8 cellular contexts compared by ENCODE assay signal in the genomic region with DNA sequence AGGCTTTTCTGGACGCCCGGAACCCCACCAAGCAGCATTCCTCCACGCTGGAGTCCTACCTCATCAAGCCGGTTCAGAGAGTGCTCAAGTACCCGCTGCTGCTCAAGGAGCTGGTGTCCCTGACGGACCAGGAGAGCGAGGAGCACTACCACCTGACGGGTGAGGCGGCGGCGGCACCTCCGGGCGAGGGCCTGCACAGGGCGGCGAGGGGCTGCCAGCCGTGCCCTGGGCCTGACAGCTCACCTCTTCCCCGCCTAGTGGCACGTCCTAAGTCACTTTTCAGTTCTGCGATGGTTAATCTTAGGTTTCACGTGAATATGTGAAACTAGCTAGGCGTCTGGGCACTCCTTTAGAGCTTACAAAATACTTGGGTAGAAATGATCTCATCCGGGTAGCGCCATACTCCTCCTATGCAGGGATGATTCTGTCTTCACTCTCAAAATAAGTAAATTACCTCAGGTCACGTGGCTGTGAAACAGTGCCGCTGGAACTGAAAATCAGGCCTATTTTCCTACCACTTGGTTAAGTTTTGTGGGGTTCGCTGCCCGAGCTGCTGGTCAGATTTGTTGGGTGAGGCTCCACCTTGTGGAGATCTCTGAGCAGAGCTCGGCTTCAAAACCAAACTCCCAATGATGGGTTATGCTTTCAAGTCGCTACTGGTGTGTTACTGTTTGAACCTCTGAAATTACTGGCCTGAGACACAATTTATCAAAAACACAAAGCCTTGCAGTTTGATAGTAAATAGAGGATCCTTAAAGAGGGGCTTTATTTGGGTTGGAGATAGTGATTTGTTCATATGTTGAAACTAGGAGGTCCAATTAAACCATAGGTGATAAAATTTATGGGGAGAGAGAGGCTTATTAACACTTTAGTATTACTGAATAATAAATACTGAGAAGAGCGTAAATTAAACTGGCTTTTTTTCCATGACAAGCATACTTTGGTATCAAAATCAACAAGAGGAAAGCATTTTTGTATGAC. TPM values are rescaled to one million over a fixed set of nuclear protein-coding genes. Genes with fewer than 3 reads are reported as not detected.
A peak's percentile ranks its signal among the peaks of the same experiment; 100 is the strongest.
DNase-seq lines count a peak whose midpoint lies in the region; ATAC-seq and TF ChIP-seq lines count a peak whose summit lies in the region.

No MANE protein-coding gene starts in this region.

- POLR2A ChIA-PET in MCF 10A (lab: Yijun Ruan, JAX), result interaction anchor here (1.3 kb wide), 3 partner anchors 46 to 71 kb away, joined by 3 to 15 read pairs (median 6); no protein-coding TSS in a partner anchor

- CTCF ChIA-PET in Calu3 (lab: Charles Lee) (interaction anchor here (1.2 kb wide), 1 partner anchor 71 kb away, joined by 12 read pairs; no protein-coding TSS in a partner anchor), MCF 10A (lab: Yijun Ruan, JAX) (interaction anchor here (0.5 to 3.9 kb wide), 27 partner anchors 8 to 573 kb away, joined by 3 to 54 read pairs (median 5); no protein-coding TSS in a partner anchor)

- H3K27me3 ChIP-seq in kidney epithelial cell (ENCODE audit: control insufficient read depth, insufficient read depth, low read length), result no peaks in the 10 kb centered on the region

- intact Hi-C loops in Calu3 (cut with micrococcal nuclease; ENCODE audit: unreplicated experiment) (loop anchor here (1.0 to 2.0 kb wide), 2 partner anchors 71 to 320 kb away; no protein-coding TSS in a partner anchor), MCF 10A (cut with micrococcal nuclease) (loop anchor here (1.0 to 5.0 kb wide), 3 partner anchors 71 to 571 kb away; no protein-coding TSS in a partner anchor)

- peak; percentile 34 for TF ChIP-seq CTCF in Calu3 (IDR thresholded peaks at IDR 0.05; ENCODE audit: unreplicated experiment)
- TF ChIP-seq CTCF in NB4 (IDR thresholded peaks at IDR 0.05; ENCODE audit: low read depth, low read length), result peak; percentile 52
- peak; percentile 62 for TF ChIP-seq CTCF in MCF 10A (IDR thresholded peaks at IDR 0.05; ENCODE audit: unreplicated experiment)
- peak; percentile 75 for TF ChIP-seq CTCF in kidney epithelial cell (IDR thresholded peaks at IDR 0.05; ENCODE audit: insufficient read depth, low read length, poor library complexity, severe bottlenecking)

- H3K36me3 ChIP-seq in kidney epithelial cell (ENCODE audit: control insufficient read depth, insufficient read depth, low read length), result no peaks in the 10 kb centered on the region

- no TSS peak for BruUV-seq in Calu3 (replicated peaks; lab: Mats Ljungman, UMichigan)
- BruUV-seq in MCF 10A (replicated peaks; lab: Mats Ljungman, UMichigan), result no TSS peak

- no peaks in the 10 kb centered on the region for H3K4me1 Mint-ChIP-seq in Calu3 (ENCODE audit: low read depth, unreplicated experiment)
- H3K4me1 Mint-ChIP-seq in MCF 10A (ENCODE audit: insufficient read depth, unreplicated experiment), result no peaks in the 10 kb centered on the region

- H3K4me3 Mint-ChIP-seq in Calu3 (ENCODE audit: low read depth, unreplicated experiment) (no peak overlapping the region), MCF 10A (ENCODE audit: unreplicated experiment) (no peak overlapping the region)

- peak; percentile 71 for ATAC-seq in GM19372 (IDR thresholded peaks at IDR 0.05; ENCODE audit: low read depth, unreplicated experiment)
- ATAC-seq in HG02852 (IDR thresholded peaks at IDR 0.05; ENCODE audit: unreplicated experiment), result no peak

- no peaks in the 10 kb centered on the region for H3K9me3 Mint-ChIP-seq in Calu3 (ENCODE audit: low read depth, unreplicated experiment)
- no peaks in the 10 kb centered on the region for H3K9me3 Mint-ChIP-seq in MCF 10A (ENCODE audit: unreplicated experiment)

- DNase-seq in Calu3 (peak; percentile 16), NB4 (ENCODE audit: low read depth) (peak; percentile 43), MCF 10A (ENCODE audit: unreplicated experiment) (peak; percentile 54), kidney epithelial cell (ENCODE audit: low read depth) (no peak), UCSD-AML1 (lab: John Stamatoyannopoulos, UW; ENCODE audit: unreplicated experiment) (no peak)
- peak; percentile 26 for DNase-seq in stimulated activated CD4-positive, alpha-beta T cell treated with anti-CD3 and anti-CD28 coated beads, Interleukin-4, amount 100 ng/mL, for 1 hour

- peaks cover 22% of the 10 kb centered on the region for H3K36me3 Mint-ChIP-seq in Calu3 (ENCODE audit: insufficient read depth, unreplicated experiment)
- peaks cover 14% of the 10 kb centered on the region for H3K36me3 Mint-ChIP-seq in MCF 10A (ENCODE audit: insufficient read depth, unreplicated experiment)

- no peaks in the 10 kb centered on the region for H3K27me3 Mint-ChIP-seq in Calu3 (ENCODE audit: unreplicated experiment)
- no peaks in the 10 kb centered on the region for H3K27me3 Mint-ChIP-seq in MCF 10A (ENCODE audit: insufficient read depth, unreplicated experiment)

- TF ChIP-seq POLR2A in NB4 (IDR thresholded peaks at IDR 0.05; ENCODE audit: extremely low read depth, insufficient read length), result no peak

- H3K4me3 ChIP-seq in NB4 (ENCODE audit: low read depth, low read length) (no peak overlapping the region), kidney epithelial cell (ENCODE audit: low read depth, low read length) (no peak overlapping the region)

- no peak overlapping the region for H3K27ac Mint-ChIP-seq in Calu3 (ENCODE audit: unreplicated experiment)
- peak overlapping the region; percentile 71 for H3K27ac Mint-ChIP-seq in MCF 10A (ENCODE audit: low read depth, unreplicated experiment)

RNA-seq across cellular contexts. Expression of gene CLDN20, which starts 15.5 kb away (rescaled TPM):
- total RNA-seq in Calu3 (2022) (not detected in 2 replicates), MCF 10A (2022) (not detected in 2 replicates), kidney epithelial cell (not detected in 2 replicates)

Comparison
In these comparisons a context has a peak if more than half of its experiments do, and no peak if none do; other contexts are left out.
1. DNase-seq: peak in Calu3 (single experiment), NB4 (single experiment), MCF 10A (single experiment) and stimulated activated CD4-positive, alpha-beta T cell treated with anti-CD3 and anti-CD28 coated beads, Interleukin-4, amount 100 ng/mL, for 1 hour (single experiment); none in kidney epithelial cell (single experiment) and UCSD-AML1 (single experiment).
2. Peak in every context shown above with its lines, with median percentiles within 50 percentile points of each other: CTCF ChIP-seq.